10 cellular contexts compared by ENCODE assay signal in the genomic region with DNA sequence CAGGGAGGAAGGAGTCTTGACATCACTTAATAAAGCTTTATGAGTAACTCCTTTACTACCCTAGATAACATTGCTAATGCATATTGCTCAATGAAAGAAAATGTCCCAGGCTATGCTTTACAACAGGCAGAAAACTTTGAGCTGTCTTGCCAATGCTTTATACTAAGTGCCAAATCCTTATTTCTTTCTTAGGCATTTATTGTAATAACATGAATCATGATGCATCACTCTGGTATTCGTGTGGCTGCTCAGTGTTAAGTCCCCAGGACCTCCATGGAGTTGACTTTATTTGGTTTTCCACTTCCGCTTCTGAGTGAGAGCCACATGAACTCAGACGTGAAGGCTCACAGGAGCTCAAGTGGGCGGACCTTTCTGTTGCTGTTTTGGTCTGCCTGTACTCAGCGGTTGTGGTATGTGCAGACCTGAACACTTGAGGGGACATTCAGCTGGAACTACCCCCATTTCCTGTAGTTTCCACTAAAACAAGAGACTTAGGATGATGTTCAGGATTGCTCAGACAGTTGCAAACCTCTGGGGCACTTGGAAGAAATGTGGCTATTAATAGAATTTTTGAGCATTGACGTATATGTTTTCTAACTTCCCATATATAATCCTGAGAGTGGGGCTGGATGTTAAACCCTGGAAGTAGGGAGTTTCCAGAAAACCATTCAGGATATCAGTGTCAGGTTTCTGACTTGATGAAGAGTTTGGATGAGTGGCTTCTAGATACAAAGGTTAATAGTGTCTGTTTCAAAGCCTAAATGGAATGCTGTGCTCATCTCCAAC.
DNase-seq lines count a peak whose midpoint lies in the region; ATAC-seq and TF ChIP-seq lines count a peak whose summit lies in the region.
"Had no signal": no experiment of that assay in that cellular context is flagged by ENCODE, and none has a peak within 500 bp of the region (broad histone marks: within the 10 kb centered on the region; RNA-seq: fewer than 3 reads in every experiment).

No MANE protein-coding gene starts in this region.

- H3K9me3 Mint-ChIP-seq in mesothelial cell of epicardium, result peaks cover 40% of the 10 kb centered on the region

- peaks cover 59% of the 10 kb centered on the region for H3K4me1 Mint-ChIP-seq in mesothelial cell of epicardium

- no peak for TF ChIP-seq CTCF in AG10803 (conservative IDR thresholded peaks at IDR 0.05; ENCODE audit: low read length)
- no peak for TF ChIP-seq CTCF in mesothelial cell of epicardium (IDR thresholded peaks at IDR 0.05; ENCODE audit: unreplicated experiment)
- TF ChIP-seq CTCF in esophagus squamous epithelium (IDR thresholded peaks at IDR 0.05), result no peak

- H3K27me3 Mint-ChIP-seq in mesothelial cell of epicardium (ENCODE audit: low read depth), result no peaks in the 10 kb centered on the region
- H3K27me3 Mint-ChIP-seq: activated naive CD8-positive, alpha-beta T cell treated with anti-CD3 and anti-CD28 coated beads for 36 hours had no signal

- H3K4me1 ChIP-seq in esophagus squamous epithelium, result peaks cover 0 to 11% (median 6%) of the 10 kb centered on the region in 3 donors

- H3K36me3 ChIP-seq in esophagus squamous epithelium, result no peaks in the 10 kb centered on the region

- 18 to 23% methylated on average over 6 of the region's 6 CpGs for WGBS in esophagus squamous epithelium, 2 donors

- intact Hi-C loops in esophagus squamous epithelium (cut with DNase I), result no loop called here

- peak; percentile 100 for DNase-seq in AG10803 (ENCODE audit: low read depth)
- peak; percentile 100 for DNase-seq in M059J (ENCODE audit: low read depth)
- peak; percentile 99 for DNase-seq in dedifferentiated amniotic fluid mesenchymal stem cell (ENCODE audit: extremely low spot score)
- DNase-seq in mesothelial cell of epicardium (ENCODE audit: low spot score in 2 of 2, unreplicated experiment in 2 of 2), result no peak
- no peak for DNase-seq in NCI-H524 (lab: John Stamatoyannopoulos, UW)
- no peak for DNase-seq in esophagus squamous epithelium (lab: John Stamatoyannopoulos, UW)
- no peak for DNase-seq in activated T-cell treated with anti-CD3 and anti-CD28 coated beads for 4 hours
- DNase-seq: activated naive CD8-positive, alpha-beta T cell treated with anti-CD3 and anti-CD28 coated beads for 36 hours; naive thymus-derived CD4-positive, alpha-beta T cell had no signal

- no peak for TF ChIP-seq POLR2A in esophagus squamous epithelium (IDR thresholded peaks at IDR 0.05)

- no peaks in the 10 kb centered on the region for H3K27me3 ChIP-seq in esophagus squamous epithelium

- peaks cover 0 to 13% (median 5%) of the 10 kb centered on the region in 3 donors for H3K9me3 ChIP-seq in esophagus squamous epithelium

- H3K27ac ChIP-seq in esophagus squamous epithelium, result no peak overlapping the region

- H3K36me3 Mint-ChIP-seq in mesothelial cell of epicardium, result peaks cover 21% of the 10 kb centered on the region
- H3K36me3 Mint-ChIP-seq: naive thymus-derived CD4-positive, alpha-beta T cell had no signal

- peak overlapping the region; percentile 90 for H3K27ac Mint-ChIP-seq in mesothelial cell of epicardium
- H3K27ac Mint-ChIP-seq: activated naive CD8-positive, alpha-beta T cell treated with anti-CD3 and anti-CD28 coated beads for 36 hours; naive thymus-derived CD4-positive, alpha-beta T cell had no signal

- no peak overlapping the region for H3K4me3 ChIP-seq in AG10803 (ENCODE audit: low read length)
- no peak overlapping the region for H3K4me3 ChIP-seq in esophagus squamous epithelium

- ATAC-seq in GM21825 (IDR thresholded peaks at IDR 0.05; ENCODE audit: unreplicated experiment), result no peak
- ATAC-seq: naive thymus-derived CD4-positive, alpha-beta T cell had no signal

- H3K4me3 Mint-ChIP-seq in mesothelial cell of epicardium, result no peak overlapping the region
- H3K4me3 Mint-ChIP-seq: activated naive CD8-positive, alpha-beta T cell treated with anti-CD3 and anti-CD28 coated beads for 36 hours; naive thymus-derived CD4-positive, alpha-beta T cell had no signal

Comparison
In these comparisons a context has a peak if more than half of its experiments do, and no peak if none do; other contexts are left out.
1. DNase-seq: peak in AG10803 (single experiment), M059J (single experiment) and dedifferentiated amniotic fluid mesenchymal stem cell (single experiment); none in mesothelial cell of epicardium (0 of 2), NCI-H524 (0 of 2), esophagus squamous epithelium (single experiment) and activated T-cell treated with anti-CD3 and anti-CD28 coated beads for 4 hours (single experiment).